ENCODE assay signal across 19 cellular contexts in the genomic region with DNA sequence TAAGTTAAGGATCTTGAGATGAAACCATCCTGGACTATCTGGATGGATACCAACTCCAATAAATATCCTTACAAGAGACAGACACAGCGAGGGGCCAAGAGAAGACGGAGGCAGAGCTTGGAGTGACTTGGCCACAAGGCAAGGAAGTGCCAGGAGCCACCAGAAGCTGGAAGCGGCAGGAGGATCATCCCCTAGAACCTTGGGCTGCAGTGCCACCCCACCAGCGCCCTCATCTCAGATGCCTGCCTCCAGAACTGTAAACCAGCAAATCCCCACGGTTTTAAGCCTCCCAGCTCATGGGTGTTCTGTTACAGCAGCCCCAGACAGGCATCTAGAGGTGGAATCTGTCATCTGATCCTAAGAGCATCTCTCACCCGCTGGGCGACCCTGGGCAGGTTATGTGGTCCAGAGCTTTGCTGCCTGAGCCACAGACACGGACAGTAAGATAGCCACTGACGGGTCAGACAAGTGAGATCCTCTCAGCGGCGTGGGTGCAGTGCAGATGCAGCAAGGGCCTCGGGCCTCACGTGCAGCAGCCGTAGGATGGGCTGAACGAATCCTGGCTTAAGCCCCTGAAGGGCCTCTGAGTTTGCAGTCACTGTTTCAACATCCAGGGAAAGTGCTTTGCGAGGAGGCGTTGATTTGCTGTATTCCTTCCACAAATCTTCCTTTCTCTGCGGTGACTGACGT. TPM values are rescaled to one million over a fixed set of nuclear protein-coding genes. Genes with fewer than 3 reads are reported as not detected.
DNase-seq lines count a peak whose midpoint lies in the region; ATAC-seq and TF ChIP-seq lines count a peak whose summit lies in the region.
"Had no signal": no experiment of that assay in that cellular context is flagged by ENCODE, and none has a peak within 500 bp of the region (broad histone marks: within the 10 kb centered on the region; RNA-seq: fewer than 3 reads in every experiment).

No MANE protein-coding gene starts in this region.

- H2BK15ac ChIP-seq in IMR-90 (ENCODE audit: low read depth, low read length) = no peak overlapping the region

- no peaks in the 10 kb centered on the region for H3F3A ChIP-seq in neural progenitor cell (ENCODE audit: low read depth)
- H3F3A ChIP-seq in GM23248 (ENCODE audit: insufficient read depth) = no peaks in the 10 kb centered on the region

- H3K9me3 ChIP-seq in IMR-90 (ENCODE audit: control insufficient read depth, insufficient read depth, low read length) (no peaks in the 10 kb centered on the region), neural progenitor cell (ENCODE audit: low read depth) (no peaks in the 10 kb centered on the region), GM23248 (ENCODE audit: low read depth) (no peaks in the 10 kb centered on the region)
- H3K9me3 ChIP-seq: esophagus squamous epithelium, right lobe of liver, uterus had no signal

- no peak overlapping the region for H4K91ac ChIP-seq in IMR-90 (ENCODE audit: insufficient read depth, low read depth, low read length)

- intact Hi-C loops in IMR-90 (cut with micrococcal nuclease) = no loop called here

- peak overlapping the region; percentile 24 for H2AK9ac ChIP-seq in IMR-90 (replicated peaks; ENCODE audit: low read depth, low read length, poor library complexity)

- ATAC-seq in IMR-90 (ENCODE audit: low read depth) = peak; percentile 15; the same call in 1 of the 2 replicates
- no peak for ATAC-seq in central memory CD8-positive, alpha-beta T cell (replicated peaks; ENCODE audit: extremely low read depth, poor library complexity, severe bottlenecking)
- ATAC-seq: HCT116; left lobe of liver; right lobe of liver; stimulated activated effector memory CD8-positive, alpha-beta T cell treated with anti-CD3 and anti-CD28 coated beads, Interleukin-12 subunit alpha, Interleukin-12 subunit beta, amount 100 ng/mL, for 72 hours had no signal

- no peak overlapping the region for H4K8ac ChIP-seq in IMR-90 (ENCODE audit: low read depth in 2 of 2, low read length in 2 of 2)

- no peak for TF ChIP-seq POLR2A in IMR-90 (IDR thresholded peaks at IDR 0.05; ENCODE audit: low read depth, low read length)

- H3K23ac ChIP-seq in IMR-90 (ENCODE audit: low read depth, low read length) = no peak overlapping the region

- no peaks in the 10 kb centered on the region for H3K36me3 ChIP-seq in IMR-90 (ENCODE audit: control insufficient read depth, insufficient read depth, low read length)
- H3K36me3 ChIP-seq in neural progenitor cell = no peaks in the 10 kb centered on the region
- no peaks in the 10 kb centered on the region for H3K36me3 ChIP-seq in GM23248 (ENCODE audit: low read depth)
- H3K36me3 ChIP-seq: esophagus squamous epithelium, right lobe of liver, uterus had no signal

- H3K9ac ChIP-seq in IMR-90 (ENCODE audit: low read depth, low read length) (no peak overlapping the region), neural progenitor cell (no peak overlapping the region), GM23248 (no peak overlapping the region)

- no peak overlapping the region for H3K4me2 ChIP-seq in IMR-90 (ENCODE audit: low read depth, low read length)
- H3K4me2 ChIP-seq in neural progenitor cell = peak overlapping the region; percentile 27
- no peak overlapping the region for H3K4me2 ChIP-seq in GM23248 (ENCODE audit: unreplicated experiment)

- H3K4me3 Mint-ChIP-seq in central memory CD8-positive, alpha-beta T cell = no peak overlapping the region
- no peak overlapping the region for H3K4me3 Mint-ChIP-seq in neural progenitor cell
- H3K4me3 Mint-ChIP-seq: stimulated activated effector memory CD8-positive, alpha-beta T cell treated with anti-CD3 and anti-CD28 coated beads, Interleukin-12 subunit alpha, Interleukin-12 subunit beta, amount 100 ng/mL, for 72 hours had no signal

- DNase-seq in NCI-H2171 treated with DMSO at 0.1 percent for 48 hours (lab: John Stamatoyannopoulos, UW) (peak; percentile 65), NCI-H2171 (lab: John Stamatoyannopoulos, UW) (no peak), IMR-90 (peak; percentile 4), neural progenitor cell (ENCODE audit: low spot score) (peak; percentile 45), HEK293T (ENCODE audit: extremely low spot score) (no peak), GM23248 (no peak), GM13976 (ENCODE audit: low spot score) (no peak)
- no peak for DNase-seq in central memory CD8-positive, alpha-beta T cell (ENCODE audit: low spot score in 2 of 2)
- DNase-seq: activated CD4-positive, alpha-beta T cell treated with anti-CD3 and anti-CD28 coated beads for 1 hour; activated T-cell treated with anti-CD3 and anti-CD28 coated beads, Interleukin-2, amount 50 U/mL, for 1 hour; esophagus squamous epithelium; hippocampal formation; KBM-7; NCI-H1694 had no signal

- dilution Hi-C loops in IMR-90 (cut with HindIII; ENCODE audit: low sequenced_read_pairs, unreplicated experiment) = no loop called here

- H3K9me1 ChIP-seq in IMR-90 (ENCODE audit: insufficient read depth, low read length) = peaks cover 6% of the 10 kb centered on the region; the same call in 1 of the 2 replicates

- no peak for TF ChIP-seq CTCF in IMR-90 (conservative IDR thresholded peaks at IDR 0.05; ENCODE audit: low read depth, low read length)
- TF ChIP-seq CTCF in neural progenitor cell (IDR thresholded peaks at IDR 0.05) = no peak
- TF ChIP-seq CTCF in GM13976 (IDR thresholded peaks at IDR 0.05; ENCODE audit: borderline replicate concordance, control extremely low read depth, extremely low read depth, insufficient read depth, missing control alignments) = no peak

- no TSS peak for BruUV-seq in IMR-90 (replicated peaks; lab: Mats Ljungman, UMichigan)

- H2BK120ac ChIP-seq in IMR-90 (ENCODE audit: low read depth, low read length) = no peak overlapping the region

- no peaks in the 10 kb centered on the region for H3K9me3 Mint-ChIP-seq in central memory CD8-positive, alpha-beta T cell
- peaks cover 3% of the 10 kb centered on the region for H3K9me3 Mint-ChIP-seq in neural progenitor cell
- H3K9me3 Mint-ChIP-seq: stimulated activated effector memory CD8-positive, alpha-beta T cell treated with anti-CD3 and anti-CD28 coated beads, Interleukin-12 subunit alpha, Interleukin-12 subunit beta, amount 100 ng/mL, for 72 hours had no signal

- H3K79me2 ChIP-seq in neural progenitor cell (ENCODE audit: low read depth) (no peaks in the 10 kb centered on the region), GM23248 (ENCODE audit: insufficient read depth) (no peaks in the 10 kb centered on the region)

- H2AFZ ChIP-seq in IMR-90 (replicated peaks; ENCODE audit: low read length, poor library complexity) = peak overlapping the region; percentile 75
- H2AFZ ChIP-seq in neural progenitor cell (replicated peaks) = peak overlapping the region; percentile 13
- no peak overlapping the region for H2AFZ ChIP-seq in GM23248

- H2BK5ac ChIP-seq in IMR-90 (ENCODE audit: low read depth, low read length, poor library complexity, severe bottlenecking) = no peak overlapping the region

- in situ Hi-C loops in IMR-90 (cut with MboI; ENCODE audit: low sequenced_read_pairs) = no loop called here
- in situ Hi-C loops in GM23248 (cut with MboI) = no loop called here
- in situ Hi-C loops in GM13976 (cut with MboI; ENCODE audit: low sequenced_read_pairs, unreplicated experiment) = no loop called here

- H3K4me3 ChIP-seq in IMR-90 (ENCODE audit: insufficient read depth, low read depth, low read length) = no peak overlapping the region
- no peak overlapping the region for H3K4me3 ChIP-seq in neural progenitor cell
- no peak overlapping the region for H3K4me3 ChIP-seq in GM23248
- H3K4me3 ChIP-seq: esophagus squamous epithelium, right lobe of liver, uterus had no signal

- H3K18ac ChIP-seq in IMR-90 (ENCODE audit: low read depth, low read length) = no peak overlapping the region

- H3K4me1 Mint-ChIP-seq in central memory CD8-positive, alpha-beta T cell = peaks cover 29% of the 10 kb centered on the region
- H3K4me1 Mint-ChIP-seq in neural progenitor cell = peaks cover 12% of the 10 kb centered on the region

- CTCF ChIA-PET in IMR-90 (lab: Yijun Ruan, JAX) (no interaction called here), HEK293T (lab: Yijun Ruan, JAX) (no interaction called here)

- no peak overlapping the region for H3K27ac ChIP-seq in IMR-90 (ENCODE audit: insufficient read depth, low read length)
- H3K27ac ChIP-seq in neural progenitor cell = no peak overlapping the region
- H3K27ac ChIP-seq in GM23248 = no peak overlapping the region
- H3K27ac ChIP-seq: esophagus squamous epithelium, right lobe of liver, uterus had no signal

- peaks cover 27% of the 10 kb centered on the region for H3K36me3 Mint-ChIP-seq in central memory CD8-positive, alpha-beta T cell (ENCODE audit: insufficient read depth)
- H3K36me3 Mint-ChIP-seq in neural progenitor cell = no peaks in the 10 kb centered on the region

- peak overlapping the region; percentile 5; the same call in 1 of the 2 replicates for H3K4ac ChIP-seq in IMR-90 (ENCODE audit: low read depth, low read length)

- H3K14ac ChIP-seq in IMR-90 (replicated peaks; ENCODE audit: low read depth, low read length) = no peak overlapping the region; the same call in 1 of the 2 replicates

- H3K27me3 ChIP-seq in IMR-90 (ENCODE audit: control insufficient read depth, insufficient read depth, low read length) = 0 out of 2 replicates have a peak, but pooled peaks cover 2% of the 10 kb centered on the region
- H3K27me3 ChIP-seq in neural progenitor cell = no peaks in the 10 kb centered on the region
- H3K27me3 ChIP-seq in GM23248 (replicated peaks; ENCODE audit: insufficient read depth) = no peaks in the 10 kb centered on the region
- H3K27me3 ChIP-seq: esophagus squamous epithelium, right lobe of liver, uterus had no signal

- no peak overlapping the region for H3K56ac ChIP-seq in IMR-90 (ENCODE audit: extremely low read depth, insufficient read depth, low read length)

- POLR2A ChIA-PET in IMR-90 (lab: Charles Lee; ENCODE audit: unreplicated experiment) = no interaction called here
- POLR2A ChIA-PET in HEK293T (lab: Yijun Ruan, JAX) = no interaction called here

- no peak overlapping the region for H2AK5ac ChIP-seq in IMR-90 (ENCODE audit: low read depth, low read length)

- peaks cover 7% of the 10 kb centered on the region for H3K4me1 ChIP-seq in IMR-90 (ENCODE audit: control insufficient read depth, insufficient read depth, low read length)
- peaks cover 19% of the 10 kb centered on the region for H3K4me1 ChIP-seq in neural progenitor cell
- peaks cover 8% of the 10 kb centered on the region for H3K4me1 ChIP-seq in GM23248 (ENCODE audit: insufficient read depth)
- H3K4me1 ChIP-seq: right lobe of liver had no signal

- WGBS in IMR-90 (ENCODE audit: extremely low coverage in 2 of 2, insufficient read length in 1 of 2), 2 experiments = 65% methylated on average over 11 of the region's 19 CpGs; no CpG with 5 or more reads in 1 of the 2 experiments
- WGBS in GM23248 (ENCODE audit: low coverage in 1 of 2, low lambda C conversion rate in 2 of 2, missing lambda C conversion rate in 2 of 2), 2 experiments = 83% methylated on average over 16 to 19 of the region's 19 CpGs

- no peaks in the 10 kb centered on the region for H3K27me3 Mint-ChIP-seq in central memory CD8-positive, alpha-beta T cell
- peaks cover 16% of the 10 kb centered on the region for H3K27me3 Mint-ChIP-seq in neural progenitor cell (ENCODE audit: insufficient read depth, low read depth)

- no peak overlapping the region for H4K5ac ChIP-seq in IMR-90 (ENCODE audit: low read depth, low read length)

- no peaks in the 10 kb centered on the region for H3K79me1 ChIP-seq in IMR-90 (ENCODE audit: low read depth in 1 of 2, low read length in 2 of 2)

- no peak for TF ChIP-seq RAD21 in IMR-90 (IDR thresholded peaks at IDR 0.05; ENCODE audit: low read length)

- H4K20me1 ChIP-seq in IMR-90 (ENCODE audit: insufficient read depth, low read length) (peaks cover 5% of the 10 kb centered on the region; the same call in 1 of the 2 replicates), neural progenitor cell (ENCODE audit: low read depth) (no peaks in the 10 kb centered on the region), GM23248 (ENCODE audit: insufficient read depth) (no peaks in the 10 kb centered on the region)

- peak overlapping the region; percentile 51 for H3K27ac Mint-ChIP-seq in central memory CD8-positive, alpha-beta T cell (ENCODE audit: low read depth)
- H3K27ac Mint-ChIP-seq in neural progenitor cell = no peak overlapping the region
- H3K27ac Mint-ChIP-seq: stimulated activated effector memory CD8-positive, alpha-beta T cell treated with anti-CD3 and anti-CD28 coated beads, Interleukin-12 subunit alpha, Interleukin-12 subunit beta, amount 100 ng/mL, for 72 hours had no signal

- no peak overlapping the region for H2BK20ac ChIP-seq in IMR-90 (ENCODE audit: low read depth, low read length)

- no peaks in the 10 kb centered on the region for H3K9me2 ChIP-seq in GM23248 (ENCODE audit: insufficient read depth)

RNA-seq across cellular contexts. Expression of a gene that starts 25.1 kb away (rescaled TPM):
- total RNA-seq in IMR-90 (2012; rRNA removed) = 22.8 and 25.6 TPM in 2 replicates
- polyA plus RNA-seq in IMR-90 (2012; rRNA removed) = 54.4 and 63.6 TPM in 2 replicates
- 57.4 and 87.5 TPM in 2 replicates for polyA plus RNA-seq in IMR-90 (2012; cell fraction: cytosol; rRNA removed)
- 81.6 and 159 TPM in 2 replicates for polyA plus RNA-seq in IMR-90 (2012; cell fraction: nucleus; rRNA removed; ENCODE audit: low replicate concordance)
- total RNA-seq in neural progenitor cell (ENCODE audit: low replicate concordance) = 22.7 and 58.8 TPM in 2 replicates
- total RNA-seq in GM23248 (2014; rRNA removed; shearing (Covaris generic)) = 70.1 and 70.5 TPM in 2 replicates
- polyA plus RNA-seq in GM23248 (2016; fragmentation: Nextera tagmentation; extraction: Ambion mirVana) = 30.9 and 50.6 TPM in 2 replicates

RNA-seq across cellular contexts. Expression of a gene that starts 45.1 kb away (rescaled TPM):
- total RNA-seq in IMR-90 (2012; rRNA removed) (4.3 and 6.9 TPM in 2 replicates), neural progenitor cell (ENCODE audit: low replicate concordance) (24.4 and 25.0 TPM in 2 replicates)
- polyA plus RNA-seq in IMR-90 (2012; rRNA removed) (3.6 and 4.8 TPM in 2 replicates), GM23248 (2016; fragmentation: Nextera tagmentation; extraction: Ambion mirVana) (11.6 and 13.8 TPM in 2 replicates)
- 3.0 and 5.8 TPM in 2 replicates for polyA plus RNA-seq in IMR-90 (2012; cell fraction: cytosol; rRNA removed)
- 9.9 and 13.2 TPM in 2 replicates for polyA plus RNA-seq in IMR-90 (2012; cell fraction: nucleus; rRNA removed; ENCODE audit: low replicate concordance)
- total RNA-seq in GM23248 (2014; rRNA removed; shearing (Covaris generic)) = 10.2 and 14.9 TPM in 2 replicates

RNA-seq across cellular contexts. Expression of a gene that starts 45.1 kb away (rescaled TPM):
- total RNA-seq in IMR-90 (2012; rRNA removed) (0.72 and 1.1 TPM in 2 replicates), neural progenitor cell (ENCODE audit: low replicate concordance) (1.5 and 1.7 TPM in 2 replicates)
- polyA plus RNA-seq in IMR-90 (2012; rRNA removed) (0.63 and 0.82 TPM in 2 replicates), GM23248 (2016; fragmentation: Nextera tagmentation; extraction: Ambion mirVana) (0.91 and 1.6 TPM in 2 replicates)
- polyA plus RNA-seq in IMR-90 (2012; cell fraction: cytosol; rRNA removed) = 0.03 and 0.63 TPM in 2 replicates
- 3.3 and 5.4 TPM in 2 replicates for polyA plus RNA-seq in IMR-90 (2012; cell fraction: nucleus; rRNA removed; ENCODE audit: low replicate concordance)
- 1.8 and 3.9 TPM in 2 replicates for total RNA-seq in GM23248 (2014; rRNA removed; shearing (Covaris generic))

Comparison
In these comparisons a context has a peak if more than half of its experiments do, and no peak if none do; other contexts are left out.
1. DNase-seq: peak in NCI-H2171 treated with DMSO at 0.1 percent for 48 hours (single experiment), IMR-90 (single experiment) and neural progenitor cell (single experiment); none in NCI-H2171 (single experiment), central memory CD8-positive, alpha-beta T cell (0 of 2), HEK293T (single experiment), GM23248 (single experiment) and GM13976 (single experiment).